In the genomic region with DNA sequence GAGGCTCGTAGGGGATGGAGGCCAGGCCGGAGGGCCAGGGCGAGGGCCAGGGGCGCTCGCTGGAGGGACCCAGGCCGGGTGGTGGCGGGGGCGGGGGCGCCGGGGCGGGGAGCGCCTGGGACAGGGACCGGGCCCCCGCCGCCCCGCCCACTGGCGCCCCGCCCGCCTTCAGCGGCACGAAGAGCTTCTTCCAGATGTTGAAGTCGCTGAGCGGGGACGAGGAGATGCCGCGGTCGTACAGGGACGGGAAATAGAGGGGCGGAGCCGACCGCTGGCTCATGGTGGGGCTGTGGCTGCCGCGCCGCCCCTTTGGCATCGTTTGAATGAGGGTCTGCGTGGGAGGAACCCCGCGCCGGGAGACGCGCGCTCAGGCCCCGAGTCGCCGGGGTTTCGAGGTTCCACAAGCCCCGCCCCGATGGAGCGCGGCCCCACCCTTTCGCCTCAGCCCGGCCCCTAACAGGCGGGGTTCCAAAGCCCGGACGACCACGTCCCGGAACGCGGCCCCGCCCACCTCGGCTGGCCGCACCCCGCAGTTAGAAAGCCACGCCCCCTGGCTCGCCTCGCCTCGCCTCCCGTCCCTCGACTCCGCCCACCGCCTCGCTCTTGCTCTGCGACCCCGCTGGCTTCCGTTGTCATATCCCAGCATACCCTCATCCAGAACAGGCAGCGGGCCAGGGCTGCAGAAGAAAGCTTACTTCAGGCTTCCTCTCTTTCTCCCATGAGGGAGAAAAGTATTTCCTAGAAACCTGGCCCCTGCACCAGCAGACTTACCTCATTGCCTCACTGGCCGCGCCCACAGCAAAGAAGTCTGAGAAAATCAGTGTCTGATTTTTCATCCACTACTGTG, we compare ENCODE assay signal across 8 cellular contexts. TPM values are rescaled to one million over a fixed set of nuclear protein-coding genes. Genes with fewer than 3 reads are reported as not detected.
A peak's percentile ranks its signal among the peaks of the same experiment; 100 is the strongest.
DNase-seq lines count a peak whose midpoint lies in the region; ATAC-seq and TF ChIP-seq lines count a peak whose summit lies in the region.

Gene C11orf91 (minus strand): TSS at position 402 of the 847 bp plus-strand sequence. CDS start 86 bp downstream, at position 316.

- in situ Hi-C loops in G401 (cut with HindIII; ENCODE audit: low sequenced_read_pairs) = no loop called here

- TF ChIP-seq CTCF in MM.1S (IDR thresholded peaks at IDR 0.05; ENCODE audit: low read length) (no peak), foreskin fibroblast (IDR thresholded peaks at IDR 0.05; ENCODE audit: low read depth, low read length) (no peak), neural crest cell (conservative IDR thresholded peaks at IDR 0.05) (no peak)

- peak within 1 kb of the TSS; percentile 65; the same call in 1 of the 2 replicates for H2AFZ ChIP-seq in MM.1S (ENCODE audit: low read length)

- H3K27me3 ChIP-seq in MM.1S (replicated peaks; ENCODE audit: insufficient read depth, low read length) = no peaks in the 10 kb centered on the region

- H3K4me2 ChIP-seq in MM.1S (ENCODE audit: low read depth, low read length) = peak within 1 kb of the TSS; percentile 73

- peaks cover 23% of the 10 kb centered on the region for H3F3A ChIP-seq in MM.1S (ENCODE audit: insufficient read depth, low read length)

- H3K4me3 ChIP-seq in MM.1S (ENCODE audit: low read length) = peak within 1 kb of the TSS; percentile 63
- peak within 1 kb of the TSS; percentile 42 to 67 for H3K4me3 ChIP-seq in foreskin fibroblast (ENCODE audit: low read depth in 1 of 2, low read length in 2 of 2)

- H3K27ac Mint-ChIP-seq in neural crest cell (ENCODE audit: unreplicated experiment) = peak within 1 kb of the TSS; percentile 97
- H3K27ac Mint-ChIP-seq in stimulated activated naive CD8-positive, alpha-beta T cell treated with anti-CD3 and anti-CD28 coated beads, Interleukin-15, amount 100 ng/mL, for 72 hours = peak within 1 kb of the TSS; percentile 70 to 87

- H3K36me3 ChIP-seq in MM.1S (replicated peaks; ENCODE audit: insufficient read depth, low read length) = no peaks in the 10 kb centered on the region

- H3K27ac ChIP-seq in MM.1S (ENCODE audit: low read length) = peak within 1 kb of the TSS; percentile 43; the same call in 1 of the 2 replicates

- peak; percentile 79 for DNase-seq in G401 (ENCODE audit: low spot score)
- peak; percentile 91 for DNase-seq in HCEC 1CT
- DNase-seq in MM.1S = peak; percentile 92
- peak; percentile 5 for DNase-seq in SIG-M5 (lab: John Stamatoyannopoulos, UW)
- peak; percentile 82 for DNase-seq in activated gamma-delta T cell treated with anti-CD3 and anti-CD28 coated beads, Interleukin-2, amount 50 U/mL, for 16 hours (ENCODE audit: low read depth)
- peak; percentile 98 to 99 for DNase-seq in foreskin fibroblast
- DNase-seq in neural crest cell (ENCODE audit: low read depth, low spot score) = peak; percentile 100
- DNase-seq in stimulated activated naive CD8-positive, alpha-beta T cell treated with anti-CD3 and anti-CD28 coated beads, Interleukin-15, amount 100 ng/mL, for 72 hours = peak; percentile 93 to 96

- no peaks in the 10 kb centered on the region for H4K20me1 ChIP-seq in MM.1S (ENCODE audit: insufficient read depth, low read length)

- no peaks in the 10 kb centered on the region for H3K9me2 ChIP-seq in MM.1S (replicated peaks; ENCODE audit: insufficient read depth, low read length)

- peaks cover 9% of the 10 kb centered on the region; the same call in 1 of the 2 replicates for H3K79me2 ChIP-seq in MM.1S (ENCODE audit: low read length)

- H3K9me3 Mint-ChIP-seq in neural crest cell = no peaks in the 10 kb centered on the region
- no peaks in the 10 kb centered on the region for H3K9me3 Mint-ChIP-seq in stimulated activated naive CD8-positive, alpha-beta T cell treated with anti-CD3 and anti-CD28 coated beads, Interleukin-15, amount 100 ng/mL, for 72 hours

- no peaks in the 10 kb centered on the region for H3K9me3 ChIP-seq in MM.1S (replicated peaks; ENCODE audit: insufficient read depth, low read length)

- H3K9ac ChIP-seq in MM.1S (ENCODE audit: low read length) = peak within 1 kb of the TSS; percentile 35; the same call in 1 of the 2 replicates

- peak; percentile 90 for ATAC-seq in stimulated activated naive CD8-positive, alpha-beta T cell treated with anti-CD3 and anti-CD28 coated beads, Interleukin-15, amount 100 ng/mL, for 72 hours

- H3K4me1 ChIP-seq in MM.1S (ENCODE audit: low read length) = peaks cover 15% of the 10 kb centered on the region

- no peaks in the 10 kb centered on the region for H3K27me3 Mint-ChIP-seq in neural crest cell (ENCODE audit: low read depth)
- H3K27me3 Mint-ChIP-seq in stimulated activated naive CD8-positive, alpha-beta T cell treated with anti-CD3 and anti-CD28 coated beads, Interleukin-15, amount 100 ng/mL, for 72 hours = peaks cover 19% of the 10 kb centered on the region

- peak within 1 kb of the TSS; percentile 87 for H3K4me3 Mint-ChIP-seq in neural crest cell
- H3K4me3 Mint-ChIP-seq in stimulated activated naive CD8-positive, alpha-beta T cell treated with anti-CD3 and anti-CD28 coated beads, Interleukin-15, amount 100 ng/mL, for 72 hours = peak within 1 kb of the TSS; percentile 88 to 90

- H3K4me1 Mint-ChIP-seq in neural crest cell = peaks cover 61% of the 10 kb centered on the region
- peaks cover 22% of the 10 kb centered on the region for H3K4me1 Mint-ChIP-seq in stimulated activated naive CD8-positive, alpha-beta T cell treated with anti-CD3 and anti-CD28 coated beads, Interleukin-15, amount 100 ng/mL, for 72 hours

- no peaks in the 10 kb centered on the region for H3K36me3 Mint-ChIP-seq in neural crest cell (ENCODE audit: low read depth)

RNA-seq across cellular contexts. Expression of gene C11orf91, which starts in this region (rescaled TPM):
- not detected in 2 replicates for total RNA-seq in G401 (2014; rRNA removed; shearing (Covaris generic))
- total RNA-seq in neural crest cell = 0.57 and 0.68 TPM in 2 replicates

Comparison
In these comparisons a context has a peak if more than half of its experiments do, and no peak if none do; other contexts are left out.
1. Peak in every context shown above with its lines: DNase-seq, ATAC-seq, H3K4me3 ChIP-seq and H3K27ac ChIP-seq.
2. Peak in DNase-seq in G401; RNA of the gene not detected or under 1 TPM.
3. Peak in DNase-seq in neural crest cell; RNA of the gene not detected or under 1 TPM.
4. DNase-seq: peak in every context shown above with its lines; median percentile 100 in neural crest cell; 98 in foreskin fibroblast; 94 in stimulated activated naive CD8-positive, alpha-beta T cell treated with anti-CD3 and anti-CD28 coated beads, Interleukin-15, amount 100 ng/mL, for 72 hours; 92 in MM.1S; 91 in HCEC 1CT; 82 in activated gamma-delta T cell treated with anti-CD3 and anti-CD28 coated beads, Interleukin-2, amount 50 U/mL, for 16 hours; 79 in G401; 5 in SIG-M5.